In the genomic region with DNA sequence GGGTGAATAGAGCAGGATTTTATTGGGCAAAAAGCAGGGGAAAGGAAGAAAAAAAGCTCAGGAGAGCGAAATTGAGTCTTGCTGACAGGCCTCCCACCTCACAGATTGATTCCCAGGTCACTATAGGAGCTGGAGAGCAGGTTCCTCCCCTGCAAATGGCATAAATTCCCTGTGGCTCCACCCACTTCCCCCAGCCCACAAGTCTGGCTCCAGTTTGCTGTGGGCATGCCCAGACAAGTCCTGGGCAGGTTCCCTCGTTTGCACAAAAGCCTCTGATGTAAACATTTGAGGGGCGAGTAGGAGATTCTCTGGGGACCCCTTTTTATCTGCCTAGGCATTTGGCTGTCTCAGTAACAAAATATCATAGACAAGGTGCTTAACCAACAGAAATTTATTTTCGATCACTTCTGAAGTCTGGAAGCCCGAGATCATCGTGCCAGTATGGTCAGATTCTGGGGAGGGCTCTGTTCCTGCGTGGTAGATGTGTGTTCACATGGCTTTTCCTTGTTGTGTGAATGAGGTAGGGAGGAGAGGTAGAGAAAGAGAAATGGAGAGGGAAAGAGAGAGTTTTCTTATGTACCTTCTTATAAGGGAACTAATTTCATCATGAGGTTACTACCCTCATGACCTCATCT, we compare ENCODE assay signal across 9 cellular contexts.
DNase-seq lines count a peak whose midpoint lies in the region; ATAC-seq lines count a peak whose summit lies in the region.
"Had no signal": no experiment of that assay in that cellular context is flagged by ENCODE, and none has a peak within 500 bp of the region (broad histone marks: within the 10 kb centered on the region; RNA-seq: fewer than 3 reads in every experiment).

No MANE protein-coding gene starts in this region.

- H3K27ac Mint-ChIP-seq in T-helper 1 cell treated with Interleukin-12 subunit alpha and Interleukin-12 subunit beta and Interleukin-4 antibody, amounts not matched to agents 30 μg/mL and 1 μg/mL, for 36 hours, result peak overlapping the region; percentile 55

- H3K27me3 Mint-ChIP-seq in T-helper 1 cell treated with Interleukin-12 subunit alpha and Interleukin-12 subunit beta and Interleukin-4 antibody, amounts not matched to agents 30 μg/mL and 1 μg/mL, for 36 hours (ENCODE audit: low read depth), result no peaks in the 10 kb centered on the region

- H3K9ac ChIP-seq in adipocyte (ENCODE audit: low read length), result no peak overlapping the region

- H3K9me3 ChIP-seq in adipocyte (ENCODE audit: control insufficient read depth, low read length), result peaks cover 5% of the 10 kb centered on the region

- H3K4me1 ChIP-seq in adipocyte (ENCODE audit: control insufficient read depth, insufficient read depth, low read length), result no peaks in the 10 kb centered on the region

- ATAC-seq in HG03280 (IDR thresholded peaks at IDR 0.05; ENCODE audit: unreplicated experiment), result peak; percentile 58
- ATAC-seq: Panc1 had no signal

- no peak for DNase-seq in T-helper 1 cell
- peak; percentile 3 for DNase-seq in adipocyte (ENCODE audit: low read depth)
- peak; percentile 57 for DNase-seq in skeletal muscle cell (ENCODE audit: low read depth)
- DNase-seq in stimulated activated CD4-positive, alpha-beta T cell treated with anti-CD3 and anti-CD28 coated beads, Interleukin-4, amount 100 ng/mL, for 24 hours, result no peak
- no peak for DNase-seq in NCI-H2227 (lab: John Stamatoyannopoulos, UW; ENCODE audit: unreplicated experiment)
- no peak for DNase-seq in mucosa of gallbladder (ENCODE audit: low spot score)

- H3K36me3 ChIP-seq in adipocyte (ENCODE audit: control insufficient read depth, insufficient read depth, low read length, severe bottlenecking), result no peaks in the 10 kb centered on the region

- H3K36me3 Mint-ChIP-seq in T-helper 1 cell treated with Interleukin-12 subunit alpha and Interleukin-12 subunit beta and Interleukin-4 antibody, amounts not matched to agents 30 μg/mL and 1 μg/mL, for 36 hours (ENCODE audit: low read depth), result no peaks in the 10 kb centered on the region

- peaks cover 1% of the 10 kb centered on the region for H3K4me1 Mint-ChIP-seq in T-helper 1 cell treated with Interleukin-12 subunit alpha and Interleukin-12 subunit beta and Interleukin-4 antibody, amounts not matched to agents 30 μg/mL and 1 μg/mL, for 36 hours (ENCODE audit: low read depth)

- H3K27me3 ChIP-seq in adipocyte (replicated peaks; ENCODE audit: control insufficient read depth, insufficient read depth, low read length), result no peaks in the 10 kb centered on the region

- H3K4me3 ChIP-seq in adipocyte (ENCODE audit: low read length) (peak overlapping the region; percentile 1), skeletal muscle cell (ENCODE audit: low read depth, low read length) (no peak overlapping the region)

- no peak overlapping the region for H3K4me3 Mint-ChIP-seq in T-helper 1 cell treated with Interleukin-12 subunit alpha and Interleukin-12 subunit beta and Interleukin-4 antibody, amounts not matched to agents 30 μg/mL and 1 μg/mL, for 36 hours

- peaks cover 10% of the 10 kb centered on the region for H3K9me3 Mint-ChIP-seq in T-helper 1 cell treated with Interleukin-12 subunit alpha and Interleukin-12 subunit beta and Interleukin-4 antibody, amounts not matched to agents 30 μg/mL and 1 μg/mL, for 36 hours

Comparison
In these comparisons a context has a peak if more than half of its experiments do, and no peak if none do; other contexts are left out.
1. DNase-seq: peak in adipocyte (single experiment) and skeletal muscle cell (single experiment); none in T-helper 1 cell (0 of 5), stimulated activated CD4-positive, alpha-beta T cell treated with anti-CD3 and anti-CD28 coated beads, Interleukin-4, amount 100 ng/mL, for 24 hours (single experiment), NCI-H2227 (single experiment) and mucosa of gallbladder (single experiment).